17 cellular contexts compared by ENCODE assay signal in the genomic region with DNA sequence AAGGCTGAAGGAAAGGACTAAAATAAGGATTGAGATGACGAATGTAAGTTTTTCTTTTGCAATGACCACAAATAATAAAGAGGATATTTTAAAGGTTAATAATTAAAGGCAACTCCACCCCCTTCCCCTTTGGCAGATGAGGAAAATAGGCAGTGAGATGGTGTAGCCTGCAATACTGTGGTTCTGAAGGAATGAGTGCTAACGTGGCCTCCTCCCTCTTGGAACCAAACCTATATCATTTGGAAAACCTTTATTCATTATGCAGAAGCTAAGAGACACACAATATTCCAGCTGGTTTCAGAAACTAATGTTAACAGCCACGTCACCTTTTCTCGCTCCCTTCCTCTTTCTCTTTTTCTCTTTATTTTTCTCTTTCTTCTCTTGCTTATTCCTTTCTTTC.
"Had no signal": no experiment of that assay in that cellular context is flagged by ENCODE, and none has a peak within 500 bp of the region (broad histone marks: within the 10 kb centered on the region; RNA-seq: fewer than 3 reads in every experiment).

No MANE protein-coding gene starts in this region.

- ATAC-seq: body of pancreas; foreskin keratinocyte; lower lobe of right lung; stimulated activated naive CD8-positive, alpha-beta T cell treated with anti-CD3 and anti-CD28 coated beads, Interleukin-15, amount 100 ng/mL, for 72 hours had no signal

- H3K4me3 ChIP-seq: body of pancreas, lower lobe of right lung had no signal

- H3K4me3 Mint-ChIP-seq: naive B cell; stimulated activated naive CD8-positive, alpha-beta T cell treated with anti-CD3 and anti-CD28 coated beads, Interleukin-15, amount 100 ng/mL, for 72 hours; T-helper 2 cell treated with Interferon-gamma antibody and Interleukin-4, amounts not matched to agents 5 μg/mL and 100 μg/mL, for 36 hours had no signal

- H3K27ac ChIP-seq: body of pancreas, foreskin keratinocyte, lower lobe of right lung, neutrophil had no signal

- H3K4me1 Mint-ChIP-seq: naive B cell; stimulated activated naive CD8-positive, alpha-beta T cell treated with anti-CD3 and anti-CD28 coated beads, Interleukin-15, amount 100 ng/mL, for 72 hours had no signal

- H3K4me1 ChIP-seq: body of pancreas, foreskin keratinocyte, lower lobe of right lung had no signal

- H3K27ac Mint-ChIP-seq: naive B cell; progenitor cell of endocrine pancreas; stimulated activated naive CD8-positive, alpha-beta T cell treated with anti-CD3 and anti-CD28 coated beads, Interleukin-15, amount 100 ng/mL, for 72 hours; T-helper 2 cell treated with Interferon-gamma antibody and Interleukin-4, amounts not matched to agents 5 μg/mL and 100 μg/mL, for 36 hours had no signal

- DNase-seq: activated CD4-positive, alpha-beta T cell treated with anti-CD3 and anti-CD28 coated beads, Interleukin-2, amount 50 U/mL, for 1 hour; activated naive CD4-positive, alpha-beta T cell treated with anti-CD3 and anti-CD28 coated beads, Interleukin-2, amount 50 U/mL, for 16 hours; activated T-cell treated with anti-CD3 and anti-CD28 coated beads, Interleukin-2, amount 50 U/mL, for 1 hour; amniotic stem cell; body of pancreas; cerebellar nuclear complex; dermis blood vessel endothelial cell; foreskin keratinocyte; lower lobe of right lung; midbrain; naive B cell; stimulated activated CD4-positive, alpha-beta T cell treated with anti-CD3 and anti-CD28 coated beads, Interleukin-15, amount 100 ng/mL, for 24 hours; stimulated activated CD4-positive, alpha-beta T cell treated with anti-CD3 and anti-CD28 coated beads, Interleukin-4, amount 100 ng/mL, for 24 hours; stimulated activated naive CD8-positive, alpha-beta T cell treated with anti-CD3 and anti-CD28 coated beads, Interleukin-15, amount 100 ng/mL, for 72 hours had no signal

- H3K27me3 ChIP-seq: body of pancreas, foreskin keratinocyte, neutrophil had no signal

- H3K36me3 ChIP-seq: lower lobe of right lung, neutrophil had no signal

- H3K27me3 Mint-ChIP-seq: progenitor cell of endocrine pancreas; stimulated activated naive CD8-positive, alpha-beta T cell treated with anti-CD3 and anti-CD28 coated beads, Interleukin-15, amount 100 ng/mL, for 72 hours had no signal
